ENCODE assay signal across 2 cellular contexts in genomic region chr4:3368841-3369760, GRCh38.
TF ChIP-seq lines count a peak whose summit lies in the region.

No MANE protein-coding gene starts in this region.

TF ChIP-seq in IMR-90, 13 proteins besides CTCF, POLR2A, EP300 and RAD21:
- TF ChIP-seq SMC3 (IDR thresholded peaks at IDR 0.05; ENCODE audit: low read depth, low read length) = no peak
- TF ChIP-seq RCOR1 (IDR thresholded peaks at IDR 0.05; ENCODE audit: insufficient replicate concordance, low read length) = no peak
- no peak for TF ChIP-seq MAZ (IDR thresholded peaks at IDR 0.05; ENCODE audit: borderline replicate concordance, low read depth, low read length)
- TF ChIP-seq CEBPB (IDR thresholded peaks at IDR 0.05; ENCODE audit: low read depth, low read length) = no peak
- no peak for TF ChIP-seq RFX5 (IDR thresholded peaks at IDR 0.05; ENCODE audit: low read depth, low read length)

TF ChIP-seq in GM12878, 131 proteins besides CTCF, POLR2A, EP300 and RAD21:
- no peak for TF ChIP-seq BMI1 (IDR thresholded peaks at IDR 0.05; ENCODE audit: borderline replicate concordance)
- TF ChIP-seq, protein P1, sequence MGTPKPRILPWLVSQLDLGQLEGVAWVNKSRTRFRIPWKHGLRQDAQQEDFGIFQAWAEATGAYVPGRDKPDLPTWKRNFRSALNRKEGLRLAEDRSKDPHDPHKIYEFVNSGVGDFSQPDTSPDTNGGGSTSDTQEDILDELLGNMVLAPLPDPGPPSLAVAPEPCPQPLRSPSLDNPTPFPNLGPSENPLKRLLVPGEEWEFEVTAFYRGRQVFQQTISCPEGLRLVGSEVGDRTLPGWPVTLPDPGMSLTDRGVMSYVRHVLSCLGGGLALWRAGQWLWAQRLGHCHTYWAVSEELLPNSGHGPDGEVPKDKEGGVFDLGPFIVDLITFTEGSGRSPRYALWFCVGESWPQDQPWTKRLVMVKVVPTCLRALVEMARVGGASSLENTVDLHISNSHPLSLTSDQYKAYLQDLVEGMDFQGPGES (IDR thresholded peaks at IDR 0.05) = no peak
- TF ChIP-seq SMARCA5 (IDR thresholded peaks at IDR 0.05) = no peak
- TF ChIP-seq ZBTB40 (IDR thresholded peaks at IDR 0.05; ENCODE audit: borderline replicate concordance) = no peak
